In the genomic region with DNA sequence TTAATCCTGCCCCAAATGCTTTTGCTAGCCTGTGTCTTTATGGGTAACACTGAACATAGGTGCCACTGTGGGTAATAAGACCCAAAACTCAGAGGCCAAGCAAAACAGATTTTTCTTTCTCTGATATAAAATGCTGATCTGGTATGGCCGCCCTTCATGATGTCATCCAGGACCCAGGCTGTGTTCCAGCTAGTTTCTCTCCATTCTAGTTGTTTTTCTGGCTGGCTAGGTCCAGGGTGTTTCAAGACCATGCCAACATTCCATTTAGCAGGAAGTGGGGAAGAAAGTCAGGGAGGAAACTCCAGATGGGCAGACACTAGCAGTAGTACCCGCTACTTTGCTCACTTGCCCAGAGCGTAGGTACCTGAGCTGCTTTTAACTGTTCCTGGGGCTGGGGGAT, we compare ENCODE assay signal across 11 cellular contexts.
DNase-seq lines count a peak whose midpoint lies in the region; ATAC-seq and TF ChIP-seq lines count a peak whose summit lies in the region.
"Had no signal": no experiment of that assay in that cellular context is flagged by ENCODE, and none has a peak within 500 bp of the region (broad histone marks: within the 10 kb centered on the region; RNA-seq: fewer than 3 reads in every experiment).

No MANE protein-coding gene starts in this region.

- H3K4me1 ChIP-seq in fibroblast of lung (ENCODE audit: control insufficient read depth, extremely low read depth, insufficient read depth, low read length): peaks cover 38% of the 10 kb centered on the region
- no peaks in the 10 kb centered on the region for H3K4me1 ChIP-seq in CD4-positive, alpha-beta memory T cell (ENCODE audit: insufficient read depth, low read length)

- ATAC-seq in T-helper 17 cell (no peak), HG02571 (IDR thresholded peaks at IDR 0.05; ENCODE audit: unreplicated experiment) (no peak)
- ATAC-seq: T-cell had no signal

- peaks cover 6% of the 10 kb centered on the region for H3K27me3 Mint-ChIP-seq in T-helper 17 cell
- peaks cover 1 to 4% of the 10 kb centered on the region in 2 donors for H3K27me3 Mint-ChIP-seq in CD4-positive, alpha-beta memory T cell
- H3K27me3 Mint-ChIP-seq: T-cell had no signal

- H3K4me1 Mint-ChIP-seq in T-helper 17 cell: peaks cover 8% of the 10 kb centered on the region
- peaks cover 2 to 10% (median 6%) of the 10 kb centered on the region in 4 donors for H3K4me1 Mint-ChIP-seq in CD4-positive, alpha-beta memory T cell

- no peaks in the 10 kb centered on the region for H3K27me3 ChIP-seq in fibroblast of lung (ENCODE audit: control insufficient read depth, insufficient read depth, low read length)
- H3K27me3 ChIP-seq in CD4-positive, alpha-beta memory T cell (ENCODE audit: insufficient read depth, low read length): no peaks in the 10 kb centered on the region

- H2AFZ ChIP-seq in fibroblast of lung (ENCODE audit: low read length): no peak overlapping the region

- TF ChIP-seq POLR2A in lower leg skin (IDR thresholded peaks at IDR 0.05): no peak

- H3K4me3 Mint-ChIP-seq in T-helper 17 cell: no peak overlapping the region
- no peak overlapping the region for H3K4me3 Mint-ChIP-seq in CD4-positive, alpha-beta memory T cell
- H3K4me3 Mint-ChIP-seq: T-cell had no signal

- TF ChIP-seq CTCF in fibroblast of lung (conservative IDR thresholded peaks at IDR 0.05 in 1 of 2, IDR thresholded peaks at IDR 0.05 in 1 of 2; ENCODE audit: low read depth in 1 of 2, low read length in 2 of 2): no peak
- TF ChIP-seq CTCF in retinal pigment epithelial cell (conservative IDR thresholded peaks at IDR 0.05; ENCODE audit: low read depth, low read length): no peak
- no peak for TF ChIP-seq CTCF in lower leg skin (IDR thresholded peaks at IDR 0.05)

- H3K27ac ChIP-seq in fibroblast of lung (ENCODE audit: insufficient read depth, low read length): peak overlapping the region; percentile 59
- no peak overlapping the region for H3K27ac ChIP-seq in CD4-positive, alpha-beta memory T cell (ENCODE audit: low read depth, low read length)

- no peaks in the 10 kb centered on the region for H4K20me1 ChIP-seq in fibroblast of lung (ENCODE audit: control insufficient read depth, extremely low read depth, insufficient read depth, low read length)

- peaks cover 23% of the 10 kb centered on the region for H3K36me3 ChIP-seq in fibroblast of lung (ENCODE audit: control insufficient read depth, insufficient read depth, low read length)
- H3K36me3 ChIP-seq in CD4-positive, alpha-beta memory T cell (ENCODE audit: insufficient read depth, low read length): no peaks in the 10 kb centered on the region

- H3K9me3 Mint-ChIP-seq in CD4-positive, alpha-beta memory T cell: peaks cover 0 to 2% (median 0%) of the 10 kb centered on the region in 8 donors

- no peaks in the 10 kb centered on the region for H3K9me3 ChIP-seq in T-helper 17 cell (ENCODE audit: control insufficient read depth, low read length, poor library complexity, severe bottlenecking)
- H3K9me3 ChIP-seq in fibroblast of lung (ENCODE audit: control insufficient read depth, insufficient read depth, low read depth, low read length): no peaks in the 10 kb centered on the region
- H3K9me3 ChIP-seq in CD4-positive, alpha-beta memory T cell (ENCODE audit: control insufficient read depth in 1 of 2, low read length in 2 of 2): no peaks in the 10 kb centered on the region

- no peak overlapping the region for H3K4me3 ChIP-seq in fibroblast of lung (replicated peaks in 1 of 4; ENCODE audit: control extremely low read depth in 1 of 4, insufficient read depth in 1 of 4, low read depth in 3 of 4, low read length in 4 of 4)
- H3K4me3 ChIP-seq in retinal pigment epithelial cell (ENCODE audit: low read length): no peak overlapping the region
- no peak overlapping the region for H3K4me3 ChIP-seq in lower leg skin (ENCODE audit: low read depth, poor library complexity, severe bottlenecking)
- H3K4me3 ChIP-seq in CD4-positive, alpha-beta memory T cell (ENCODE audit: low read length in 2 of 2): no peak overlapping the region

- peak; percentile 57 for DNase-seq in ELR (ENCODE audit: low read depth)
- DNase-seq in T-helper 17 cell: no peak
- peak; percentile 76 to 93 for DNase-seq in fibroblast of lung (ENCODE audit: low read depth in 2 of 2)
- DNase-seq in retinal pigment epithelial cell (ENCODE audit: low read depth): peak; percentile 29
- no peak for DNase-seq in NCI-H1417 treated with DMSO at 0.1 percent for 48 hours (lab: John Stamatoyannopoulos, UW)
- DNase-seq in lower leg skin (ENCODE audit: low spot score in 2 of 2): no peak
- no peak for DNase-seq in CD4-positive, alpha-beta memory T cell
- DNase-seq: effector CD4-positive, alpha-beta T cell; retina; T-cell had no signal

- H3K4me2 ChIP-seq in fibroblast of lung (ENCODE audit: extremely low read depth, insufficient read depth, low read length): peak overlapping the region; percentile 46

- POLR2A ChIA-PET in CD4-positive, alpha-beta memory T cell (lab: Charles Lee; ENCODE audit: partially characterized antibody): no interaction called here

- intact Hi-C loops in lower leg skin (cut with DNase I; ENCODE audit: low total_unique reads): no loop called here
- intact Hi-C loops in CD4-positive, alpha-beta memory T cell (cut with micrococcal nuclease): loop anchor here (2.0 kb wide), 2 partner anchors 31 to 45 kb away; no protein-coding TSS in a partner anchor

- CTCF ChIA-PET in CD4-positive, alpha-beta memory T cell (lab: Charles Lee; ENCODE audit: partially characterized antibody): interaction anchor here (1.0 to 10.2 kb wide), 9 partner anchors 10 to 259 kb away, joined by 3 to 175 read pairs (median 4); no protein-coding TSS in a partner anchor

- WGBS in lower leg skin, 2 donors: 64 to 80% methylated on average over 3 of the region's 3 CpGs

- H3K36me3 Mint-ChIP-seq in T-helper 17 cell (ENCODE audit: low read depth): no peaks in the 10 kb centered on the region
- no peaks in the 10 kb centered on the region for H3K36me3 Mint-ChIP-seq in CD4-positive, alpha-beta memory T cell
- H3K36me3 Mint-ChIP-seq: T-cell had no signal

- H3K9ac ChIP-seq in fibroblast of lung (ENCODE audit: insufficient read depth, low read length): no peak overlapping the region

- peak overlapping the region; percentile 66 for H3K27ac Mint-ChIP-seq in T-helper 17 cell
- no peak overlapping the region for H3K27ac Mint-ChIP-seq in CD4-positive, alpha-beta memory T cell
- H3K27ac Mint-ChIP-seq: T-cell had no signal

- peaks cover 23% of the 10 kb centered on the region for H3K79me2 ChIP-seq in fibroblast of lung (ENCODE audit: control insufficient read depth, insufficient read depth, low read length)

Comparison
In these comparisons a context has a peak if more than half of its experiments do, and no peak if none do; other contexts are left out.
1. DNase-seq: peak in ELR (single experiment), fibroblast of lung (2 of 2) and retinal pigment epithelial cell (single experiment); none in T-helper 17 cell (0 of 3), NCI-H1417 treated with DMSO at 0.1 percent for 48 hours (single experiment), lower leg skin (0 of 2) and CD4-positive, alpha-beta memory T cell (0 of 5).